ENCODE assay signal across 9 cellular contexts in genomic region chr19:55437410-55437809, GRCh38. TPM values are rescaled to one million over a fixed set of nuclear protein-coding genes. Genes with fewer than 3 reads are reported as not detected.
DNase-seq lines count a peak whose midpoint lies in the region; ATAC-seq and TF ChIP-seq lines count a peak whose summit lies in the region.
"Had no signal": no experiment of that assay in that cellular context is flagged by ENCODE, and none has a peak within 500 bp of the region (broad histone marks: within the 10 kb centered on the region; RNA-seq: fewer than 3 reads in every experiment).

No MANE protein-coding gene starts in this region.

- no peaks in the 10 kb centered on the region for H3K36me3 ChIP-seq in body of pancreas (replicated peaks in 1 of 2; ENCODE audit: insufficient read depth in 1 of 2, low read depth in 2 of 2)
- no peaks in the 10 kb centered on the region for H3K36me3 ChIP-seq in WERI-Rb-1
- H3K36me3 ChIP-seq: breast epithelium had no signal

- TF ChIP-seq CTCF in body of pancreas (IDR thresholded peaks at IDR 0.05) (no peak), coronary artery (IDR thresholded peaks at IDR 0.05) (no peak), WERI-Rb-1 (IDR thresholded peaks at IDR 0.05; ENCODE audit: low read depth, low read length) (no peak)

- no peaks in the 10 kb centered on the region for H3K4me1 ChIP-seq in body of pancreas
- H3K4me1 ChIP-seq: breast epithelium had no signal

- no peak for TF ChIP-seq POLR2A in body of pancreas (IDR thresholded peaks at IDR 0.05)

- 1 to 7% methylated on average over 9 to 17 of the region's 17 CpGs for WGBS in body of pancreas, 2 donors

- no peak overlapping the region for H3K27ac ChIP-seq in body of pancreas
- H3K27ac ChIP-seq in coronary artery = no peak overlapping the region
- H3K27ac ChIP-seq in WERI-Rb-1 = no peak overlapping the region
- H3K27ac ChIP-seq: breast epithelium had no signal

- H3K27me3 ChIP-seq in body of pancreas = peaks cover 0 to 36% of the 10 kb centered on the region in 2 donors
- peaks cover 7% of the 10 kb centered on the region for H3K27me3 ChIP-seq in WERI-Rb-1 (ENCODE audit: insufficient read depth, low read depth, severe bottlenecking)

- intact Hi-C loops in body of pancreas (cut with DNase I) = no loop called here

- H3K4me3 ChIP-seq in body of pancreas (no peak overlapping the region), coronary artery (no peak overlapping the region), WERI-Rb-1 (ENCODE audit: low read depth, low read length) (no peak overlapping the region)
- H3K4me3 ChIP-seq: breast epithelium had no signal

- H3K9me3 ChIP-seq in body of pancreas (no peaks in the 10 kb centered on the region), WERI-Rb-1 (ENCODE audit: severe bottlenecking) (no peaks in the 10 kb centered on the region)
- H3K9me3 ChIP-seq: breast epithelium had no signal

- peak; percentile 88 for DNase-seq in H4 (ENCODE audit: low spot score)
- peak; percentile 27 for DNase-seq in NCI-H2107 treated with DMSO at 0.1 percent for 48 hours (lab: John Stamatoyannopoulos, UW; ENCODE audit: unreplicated experiment)
- DNase-seq in body of pancreas = peak; percentile 48 to 72 (median 55)
- peak; percentile 17 for DNase-seq in medulla oblongata (ENCODE audit: extremely low spot score)
- no peak for DNase-seq in coronary artery (ENCODE audit: low spot score)
- DNase-seq in WERI-Rb-1 = no peak

- ATAC-seq in body of pancreas (peak; percentile 76), HG02981 (IDR thresholded peaks at IDR 0.05; ENCODE audit: unreplicated experiment) (no peak), GM18498 (IDR thresholded peaks at IDR 0.05; ENCODE audit: unreplicated experiment) (no peak)

RNA-seq across cellular contexts. Expression of gene SHISA7, which starts 5.7 kb away (rescaled TPM):
- not detected in 2 replicates for total RNA-seq in H4 (2014; rRNA removed; shearing (Covaris generic))
- not detected for total RNA-seq in body of pancreas

RNA-seq across cellular contexts. Expression of gene ISOC2, which starts 24.0 kb away (rescaled TPM):
- 187 and 279 TPM in 2 replicates for total RNA-seq in H4 (2014; rRNA removed; shearing (Covaris generic))
- total RNA-seq in body of pancreas = 10 to 100 TPM; 38.4 to 75.8 TPM

RNA-seq across cellular contexts. Expression of gene C19orf85, which starts 27.1 kb away (rescaled TPM):
- not detected in 2 replicates for total RNA-seq in H4 (2014; rRNA removed; shearing (Covaris generic))
- total RNA-seq in body of pancreas = not detected
- total RNA-seq: breast epithelium had no signal

RNA-seq across cellular contexts. Expression of gene UBE2S, which starts 29.8 kb away (rescaled TPM):
- 284 and 324 TPM in 2 replicates for total RNA-seq in H4 (2014; rRNA removed; shearing (Covaris generic))
- total RNA-seq in body of pancreas = 1 to 10 TPM; 6.5 to 7.9 TPM

RNA-seq across cellular contexts. Expression of gene ZNF628, which starts 39.0 kb away (rescaled TPM):
- 1.4 and 3.9 TPM in 2 replicates for total RNA-seq in H4 (2014; rRNA removed; shearing (Covaris generic))
- total RNA-seq in body of pancreas = 1 to 10 TPM; 3.4 to 8.2 TPM

Comparison
In these comparisons a context has a peak if more than half of its experiments do, and no peak if none do; other contexts are left out.
1. DNase-seq: peak in H4 (single experiment), NCI-H2107 treated with DMSO at 0.1 percent for 48 hours (single experiment), body of pancreas (4 of 4) and medulla oblongata (single experiment); none in coronary artery (single experiment) and WERI-Rb-1 (single experiment).